Comparison of ENCODE assay signal across 9 cellular contexts in the genomic region with DNA sequence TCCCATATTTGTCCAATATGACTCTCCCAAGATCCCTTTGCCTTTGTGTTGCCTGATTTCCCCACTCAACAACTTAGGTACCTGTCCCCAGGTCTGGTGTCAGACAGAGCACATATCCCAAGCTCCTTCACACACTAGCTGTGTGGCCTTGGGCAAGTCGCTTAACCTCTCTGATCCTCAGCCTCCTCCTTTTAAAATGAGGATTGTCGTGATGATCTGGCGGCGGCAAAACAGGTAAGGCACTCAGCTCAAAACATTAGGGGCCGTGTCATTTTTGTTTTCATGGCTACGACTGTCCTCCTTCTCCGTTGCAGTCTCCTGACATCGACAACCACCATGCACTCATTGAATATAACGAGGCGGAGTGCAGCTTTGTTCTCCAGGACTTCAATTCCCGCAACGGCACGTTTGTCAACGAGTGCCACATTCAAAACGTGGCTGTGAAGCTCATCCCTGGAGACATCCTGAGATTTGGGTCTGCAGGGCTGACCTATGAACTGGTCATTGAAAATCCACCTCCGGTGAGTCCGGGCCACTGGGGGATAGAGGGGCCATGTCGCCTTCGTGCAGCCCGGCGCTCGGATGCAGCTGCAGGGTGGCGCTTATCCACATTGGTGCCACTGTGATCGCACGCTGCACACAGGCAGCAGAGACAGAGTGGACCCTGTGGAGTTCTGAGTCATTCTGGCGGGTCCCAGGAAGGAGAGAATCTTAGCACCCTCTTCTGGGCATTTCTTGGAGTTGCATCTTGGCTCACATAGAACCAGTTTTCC.
DNase-seq lines count a peak whose midpoint lies in the region; ATAC-seq and TF ChIP-seq lines count a peak whose summit lies in the region.
"Had no signal": no experiment of that assay in that cellular context is flagged by ENCODE, and none has a peak within 500 bp of the region (broad histone marks: within the 10 kb centered on the region; RNA-seq: fewer than 3 reads in every experiment).

No MANE protein-coding gene starts in this region.

- TF ChIP-seq CTCF in HFF-Myc (IDR thresholded peaks at IDR 0.05; ENCODE audit: low read depth, low read length, missing control alignments) = peak; percentile 85

- H3K36me3 Mint-ChIP-seq in activated T-cell treated with anti-CD3 and anti-CD28 coated beads, Interleukin-2, amount 50 U/mL, for 24 hours (ENCODE audit: low read depth) = no peaks in the 10 kb centered on the region

- peaks cover 40% of the 10 kb centered on the region for H3K27me3 Mint-ChIP-seq in activated T-cell treated with anti-CD3 and anti-CD28 coated beads, Interleukin-2, amount 50 U/mL, for 24 hours

- H3K4me3 Mint-ChIP-seq in activated T-cell treated with anti-CD3 and anti-CD28 coated beads, Interleukin-2, amount 50 U/mL, for 24 hours = no peak overlapping the region
- H3K4me3 Mint-ChIP-seq: T-helper 1 cell treated with Interleukin-12 subunit alpha and Interleukin-12 subunit beta and Interleukin-4 antibody, amounts not matched to agents 30 μg/mL and 1 μg/mL, for 36 hours had no signal

- H3K4me1 Mint-ChIP-seq in activated T-cell treated with anti-CD3 and anti-CD28 coated beads, Interleukin-2, amount 50 U/mL, for 24 hours (ENCODE audit: low read depth) = peaks cover 4% of the 10 kb centered on the region

- no peak for ATAC-seq in HG03045 (IDR thresholded peaks at IDR 0.05; ENCODE audit: unreplicated experiment)

- no peak overlapping the region for H3K27ac Mint-ChIP-seq in activated T-cell treated with anti-CD3 and anti-CD28 coated beads, Interleukin-2, amount 50 U/mL, for 24 hours
- H3K27ac Mint-ChIP-seq: T-helper 1 cell treated with Interleukin-12 subunit alpha and Interleukin-12 subunit beta and Interleukin-4 antibody, amounts not matched to agents 30 μg/mL and 1 μg/mL, for 36 hours had no signal

- no peaks in the 10 kb centered on the region for H3K9me3 Mint-ChIP-seq in activated T-cell treated with anti-CD3 and anti-CD28 coated beads, Interleukin-2, amount 50 U/mL, for 24 hours
- H3K9me3 Mint-ChIP-seq: T-helper 1 cell treated with Interleukin-12 subunit alpha and Interleukin-12 subunit beta and Interleukin-4 antibody, amounts not matched to agents 30 μg/mL and 1 μg/mL, for 36 hours had no signal

- H3K4me3 ChIP-seq in HFF-Myc (replicated peaks; ENCODE audit: low read depth, low read length) = no peak overlapping the region

- DNase-seq in D341Med (ENCODE audit: low spot score) (peak; percentile 80), HFF-Myc (ENCODE audit: extremely low read depth, low read depth) (peak; percentile 52), NCI-H526 (lab: John Stamatoyannopoulos, UW) (peak; percentile 81 to 92), foreskin melanocyte (peak; percentile 67), nucleus accumbens (lab: John Stamatoyannopoulos, UW) (peak in 41 of 56 donors; percentile 8 to 70 (median 31))
- peak; percentile 47 for DNase-seq in activated T-cell treated with anti-CD3 and anti-CD28 coated beads, Interleukin-2, amount 50 U/mL, for 24 hours
- no peak for DNase-seq in effector CD8-positive, alpha-beta T cell (lab: John Stamatoyannopoulos, UW)
